ENCODE assay signal across 1 cellular context in the genomic region with DNA sequence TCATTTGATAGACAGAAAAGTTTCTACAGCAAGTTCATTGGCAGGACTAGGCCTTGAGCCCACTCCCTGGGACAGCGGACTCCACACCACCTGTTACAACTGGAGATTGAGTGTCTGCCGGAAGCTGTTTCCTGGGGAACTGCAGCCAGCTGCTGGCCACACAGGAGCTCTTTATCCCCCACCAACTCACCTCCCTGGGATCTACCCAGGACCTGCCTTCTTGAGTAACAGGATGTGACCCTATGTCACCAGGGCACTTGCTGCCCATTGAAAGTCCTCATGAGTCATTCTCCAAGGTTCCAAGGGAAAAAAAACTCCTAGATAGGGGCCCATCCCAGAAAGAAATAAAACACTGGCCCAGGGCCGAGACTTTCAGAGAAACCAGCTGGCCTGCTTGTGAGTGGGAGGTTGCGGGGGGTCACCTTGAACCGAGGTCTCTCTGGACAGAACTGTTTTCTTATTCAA.
TF ChIP-seq lines count a peak whose summit lies in the region.

No MANE protein-coding gene starts in this region.

TF ChIP-seq in HepG2, 621 proteins besides CTCF, POLR2A, EP300 and RAD21 (continued from another document and continues in another):
- no peak for TF ChIP-seq KIAA2018 (CRISPR knock-in tag; IDR thresholded peaks at IDR 0.05; ENCODE audit: borderline replicate concordance)
- TF ChIP-seq SKIL (CRISPR knock-in tag; IDR thresholded peaks at IDR 0.05; ENCODE audit: borderline replicate concordance): 0 out of 2 replicates have a peak, but pooled peaks have one; percentile 19
- peak in 1 of 2 experiments; percentile 38; a peak in 1 of 4 replicates for TF ChIP-seq HMGXB4 (CRISPR knock-in tag; IDR thresholded peaks at IDR 0.05; ENCODE audit: borderline replicate concordance in 1 of 2, low read depth in 1 of 2)
- TF ChIP-seq ZNF740 (CRISPR knock-in tag; IDR thresholded peaks at IDR 0.05): no peak
- TF ChIP-seq, protein P1, sequence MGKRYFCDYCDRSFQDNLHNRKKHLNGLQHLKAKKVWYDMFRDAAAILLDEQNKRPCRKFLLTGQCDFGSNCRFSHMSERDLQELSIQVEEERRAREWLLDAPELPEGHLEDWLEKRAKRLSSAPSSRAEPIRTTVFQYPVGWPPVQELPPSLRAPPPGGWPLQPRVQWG (CRISPR knock-in tag; IDR thresholded peaks at IDR 0.05; ENCODE audit: borderline replicate concordance, low read depth): no peak
- TF ChIP-seq CEBPG (CRISPR knock-in tag; IDR thresholded peaks at IDR 0.05): peak; percentile 82
- no peak for TF ChIP-seq TBP (CRISPR knock-in tag; IDR thresholded peaks at IDR 0.05)
- TF ChIP-seq, protein P2, sequence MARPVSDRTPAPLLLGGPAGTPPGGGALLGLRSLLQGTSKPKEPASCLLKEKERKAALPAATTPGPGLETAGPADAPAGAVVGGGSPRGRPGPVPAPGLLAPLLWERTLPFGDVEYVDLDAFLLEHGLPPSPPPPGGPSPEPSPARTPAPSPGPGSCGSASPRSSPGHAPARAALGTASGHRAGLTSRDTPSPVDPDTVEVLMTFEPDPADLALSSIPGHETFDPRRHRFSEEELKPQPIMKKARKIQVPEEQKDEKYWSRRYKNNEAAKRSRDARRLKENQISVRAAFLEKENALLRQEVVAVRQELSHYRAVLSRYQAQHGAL (CRISPR knock-in tag; IDR thresholded peaks at IDR 0.05; ENCODE audit: not compliant biosample characterization): no peak
- TF ChIP-seq ZNF782 (CRISPR knock-in tag; IDR thresholded peaks at IDR 0.05; ENCODE audit: borderline replicate concordance): no peak
- TF ChIP-seq BCLAF1 (IDR thresholded peaks at IDR 0.05): no peak
- TF ChIP-seq ZNF205 (CRISPR knock-in tag; IDR thresholded peaks at IDR 0.05): no peak
- TF ChIP-seq ARID2 (CRISPR knock-in tag; IDR thresholded peaks at IDR 0.05; ENCODE audit: borderline replicate concordance): no peak
- TF ChIP-seq RBFOX2 (IDR thresholded peaks at IDR 0.05; ENCODE audit: low read depth, low read length): no peak
- TF ChIP-seq ZNF569 (CRISPR knock-in tag; IDR thresholded peaks at IDR 0.05; ENCODE audit: borderline replicate concordance): no peak
- no peak for TF ChIP-seq ARNT2 (CRISPR knock-in tag; IDR thresholded peaks at IDR 0.05; ENCODE audit: low read depth)
- no peak for TF ChIP-seq ZNF343 (CRISPR knock-in tag; IDR thresholded peaks at IDR 0.05)
- TF ChIP-seq AGO1 (IDR thresholded peaks at IDR 0.05; ENCODE audit: low read depth, low read length, poor library complexity, severe bottlenecking): no peak
- peak; percentile 55; the same call in 1 of the 2 replicates for TF ChIP-seq ZMYM4 (CRISPR knock-in tag; IDR thresholded peaks at IDR 0.05)
- peak; percentile 29; the same call in 1 of the 2 replicates for TF ChIP-seq HNF1B (CRISPR knock-in tag; IDR thresholded peaks at IDR 0.05)
- TF ChIP-seq BRF2 (CRISPR knock-in tag; IDR thresholded peaks at IDR 0.05): no peak
- 0 out of 2 replicates have a peak, but pooled peaks have one; percentile 45 for TF ChIP-seq TFDP1 (CRISPR knock-in tag; IDR thresholded peaks at IDR 0.05; ENCODE audit: borderline replicate concordance)
- no peak for TF ChIP-seq ZZZ3 (CRISPR knock-in tag; IDR thresholded peaks at IDR 0.05; ENCODE audit: borderline replicate concordance)
- TF ChIP-seq SNAPC2 (CRISPR knock-in tag; IDR thresholded peaks at IDR 0.05): no peak
- peak; percentile 76 for TF ChIP-seq GABPB1 (CRISPR knock-in tag; IDR thresholded peaks at IDR 0.05)
- TF ChIP-seq SRSF9 (IDR thresholded peaks at IDR 0.05; ENCODE audit: borderline replicate concordance, insufficient read depth, low read depth, low read length, poor library complexity, severe bottlenecking): no peak
- TF ChIP-seq RNF219 (CRISPR knock-in tag; IDR thresholded peaks at IDR 0.05): no peak
- peak; percentile 53 for TF ChIP-seq IRF2 (CRISPR knock-in tag; IDR thresholded peaks at IDR 0.05)
